29 cellular contexts compared by ENCODE assay signal in the genomic region with DNA sequence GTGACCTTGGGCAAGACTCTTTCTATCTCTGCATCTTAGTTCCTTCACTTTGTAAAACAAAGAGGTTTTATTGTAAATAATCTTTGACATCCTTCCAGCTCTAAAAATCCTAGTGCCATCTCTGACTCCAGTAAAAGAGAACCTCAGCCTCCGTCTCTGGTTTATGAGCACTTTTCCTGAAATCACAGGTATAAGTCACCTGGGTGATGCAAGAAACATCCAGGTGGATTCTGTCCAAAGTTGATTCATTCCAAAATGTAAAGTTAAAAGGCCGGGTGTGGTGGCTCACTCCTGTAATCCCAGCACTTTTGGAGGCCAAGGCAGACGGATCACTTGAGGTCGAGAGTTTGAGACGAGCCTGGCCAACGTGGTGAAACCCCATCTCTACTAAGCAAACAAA.
"Had no signal": no experiment of that assay in that cellular context is flagged by ENCODE, and none has a peak within 500 bp of the region (broad histone marks: within the 10 kb centered on the region; RNA-seq: fewer than 3 reads in every experiment).

No MANE protein-coding gene starts in this region.

- H3K9me3 ChIP-seq: MG63, Peyer's patch had no signal

- H3K36me3 ChIP-seq: MG63, Peyer's patch had no signal

- H3K27ac ChIP-seq: Peyer's patch had no signal

- ATAC-seq: activated T-helper 17 cell treated with anti-CD3 and anti-CD28 coated beads, Interleukin-2, amount 50 U/mL, for 72 hours; T-helper 17 cell had no signal

- H3K4me3 ChIP-seq: MG63, Peyer's patch had no signal

- DNase-seq: activated CD4-positive, alpha-beta memory T cell treated with anti-CD3 and anti-CD28 coated beads for 36 hours; activated CD4-positive, alpha-beta T cell treated with anti-CD3 and anti-CD28 coated beads, Interleukin-2, amount 10 ng/mL, durations not matched to agents 7 days and 5 days; activated CD4-positive, CD25-positive, alpha-beta regulatory T cell; activated gamma-delta T cell; activated naive CD4-positive, alpha-beta T cell treated with anti-CD3 and anti-CD28 coated beads for 36 hours; activated T-cell treated with anti-CD3 and anti-CD28 coated beads for 4 hours; activated T-cell treated with anti-CD3 and anti-CD28 coated beads, Interleukin-2, amount 50 U/mL, for 48 hours; amygdala; cerebellar nuclear complex; KG1; MG63; MV-4-11; NCI-H1092 treated with DMSO at 0.1 percent for 48 hours; NCI-H1417 treated with DMSO at 0.1 percent for 48 hours; NCI-H1694 treated with DMSO at 0.1 percent for 48 hours; NCI-H2029 treated with DMSO at 0.1 percent for 48 hours; NCI-H345; NCI-H510A; NCI-H526 treated with DMSO at 0.1 percent for 48 hours; NK-92 treated with Interleukin-12 subunit alpha and Interleukin-12 subunit beta, amount 100 ng/mL, for 24 hours; OCI-M1; Peyer's patch; SHP77 treated with DMSO at 0.1 percent for 48 hours; T-helper 17 cell; T-helper 9 cell had no signal

- H3K27me3 ChIP-seq: MG63, Peyer's patch had no signal

- H3K27me3 Mint-ChIP-seq: activated CD4-positive, alpha-beta memory T cell treated with anti-CD3 and anti-CD28 coated beads for 36 hours; activated CD4-positive, alpha-beta T cell treated with anti-CD3 and anti-CD28 coated beads, Interleukin-2, amount 10 ng/mL, durations not matched to agents 7 days and 5 days; activated naive CD8-positive, alpha-beta T cell; activated T-helper 17 cell treated with anti-CD3 and anti-CD28 coated beads, Interleukin-2, amount 50 U/mL, for 72 hours; brain; T-helper 17 cell had no signal

- FAIRE-seq: astrocyte had no signal

- H3K4me3 Mint-ChIP-seq: activated CD4-positive, alpha-beta memory T cell treated with anti-CD3 and anti-CD28 coated beads for 36 hours; activated CD4-positive, alpha-beta T cell treated with anti-CD3 and anti-CD28 coated beads, Interleukin-2, amount 10 ng/mL, durations not matched to agents 7 days and 5 days; activated naive CD4-positive, alpha-beta T cell treated with anti-CD3 and anti-CD28 coated beads for 36 hours; activated naive CD8-positive, alpha-beta T cell; activated T-helper 17 cell treated with anti-CD3 and anti-CD28 coated beads, Interleukin-2, amount 50 U/mL, for 72 hours; brain; T-helper 17 cell had no signal

- H3K36me3 Mint-ChIP-seq: activated CD4-positive, alpha-beta memory T cell treated with anti-CD3 and anti-CD28 coated beads for 36 hours; activated naive CD8-positive, alpha-beta T cell; brain had no signal

- H3K9me3 Mint-ChIP-seq: activated CD4-positive, alpha-beta memory T cell treated with anti-CD3 and anti-CD28 coated beads for 36 hours; activated CD4-positive, alpha-beta T cell treated with anti-CD3 and anti-CD28 coated beads, Interleukin-2, amount 10 ng/mL, durations not matched to agents 7 days and 5 days; activated naive CD4-positive, alpha-beta T cell treated with anti-CD3 and anti-CD28 coated beads for 36 hours; activated T-helper 17 cell treated with anti-CD3 and anti-CD28 coated beads, Interleukin-2, amount 50 U/mL, for 72 hours; brain had no signal

- H3K27ac Mint-ChIP-seq: activated CD4-positive, alpha-beta memory T cell treated with anti-CD3 and anti-CD28 coated beads for 36 hours; activated CD4-positive, alpha-beta T cell treated with anti-CD3 and anti-CD28 coated beads, Interleukin-2, amount 10 ng/mL, durations not matched to agents 7 days and 5 days; activated naive CD4-positive, alpha-beta T cell treated with anti-CD3 and anti-CD28 coated beads for 36 hours; activated naive CD8-positive, alpha-beta T cell; activated T-helper 17 cell treated with anti-CD3 and anti-CD28 coated beads, Interleukin-2, amount 50 U/mL, for 72 hours; T-helper 17 cell had no signal
